Comparison of ENCODE assay signal across 8 cellular contexts in genomic region chr7:151876899-151877777, GRCh38. TPM values are rescaled to one million over a fixed set of nuclear protein-coding genes. Genes with fewer than 3 reads are reported as not detected.
A peak's percentile ranks its signal among the peaks of the same experiment; 100 is the strongest.
DNase-seq lines count a peak whose midpoint lies in the region; ATAC-seq and TF ChIP-seq lines count a peak whose summit lies in the region.

Gene PRKAG2, minus strand, starts transcription at chr7:151877115. Its CDS starts 495 bp downstream, at chr7:151876620.

- no peaks in the 10 kb centered on the region for H3K36me3 ChIP-seq in OCI-LY3 (replicated peaks; ENCODE audit: low read depth, low read length)
- H3K36me3 ChIP-seq in neutrophil, result no peaks in the 10 kb centered on the region
- no peaks in the 10 kb centered on the region for H3K36me3 ChIP-seq in subcutaneous abdominal adipose tissue (ENCODE audit: control insufficient read depth in 5 of 5, insufficient read depth in 5 of 5, low read length in 5 of 5)

- H3K4me1 ChIP-seq in OCI-LY3 (ENCODE audit: low read length), result no peaks in the 10 kb centered on the region
- H3K4me1 ChIP-seq in neutrophil (ENCODE audit: control insufficient read depth in 1 of 2, insufficient read depth in 1 of 2, low read depth in 1 of 2, low read length in 1 of 2), result peaks cover 21 to 29% of the 10 kb centered on the region in 2 experiments
- peaks cover 3 to 38% (median 27%) of the 10 kb centered on the region in 5 donors for H3K4me1 ChIP-seq in subcutaneous abdominal adipose tissue (ENCODE audit: control insufficient read depth in 5 of 5, insufficient read depth in 5 of 5, low read length in 5 of 5)

- DNase-seq in A172 (ENCODE audit: low spot score), result peak; percentile 5
- peak; percentile 62 for DNase-seq in activated T-helper 9 cell treated with anti-CD3 and anti-CD28 coated beads, Interleukin-2, amount 50 U/mL, for 16 hours (ENCODE audit: low read depth)
- peak; percentile 32 for DNase-seq in fibroblast of villous mesenchyme (ENCODE audit: low read depth)

- peak within 1 kb of the TSS; percentile 48 for H3K9ac ChIP-seq in OCI-LY3 (ENCODE audit: low read length)
- peak within 1 kb of the TSS in 4 of 5 donors; percentile 66 to 80 (median 66) for H3K9ac ChIP-seq in subcutaneous abdominal adipose tissue (ENCODE audit: low read length in 5 of 5)

- H3K9me3 ChIP-seq in OCI-LY3 (ENCODE audit: insufficient read depth, low read length) (no peaks in the 10 kb centered on the region), neutrophil (no peaks in the 10 kb centered on the region), subcutaneous abdominal adipose tissue (ENCODE audit: control insufficient read depth in 5 of 5, low read length in 5 of 5) (no peaks in the 10 kb centered on the region)

- no peaks in the 10 kb centered on the region for H3K79me2 ChIP-seq in OCI-LY3 (ENCODE audit: low read length)

- H3K27ac ChIP-seq in OCI-LY3 (ENCODE audit: low read length) (no peak within 1 kb of the TSS), neutrophil (peak within 1 kb of the TSS; percentile 55), subcutaneous abdominal adipose tissue (ENCODE audit: low read depth, low read length) (peak within 1 kb of the TSS; percentile 85)

- ATAC-seq in GM18861 (IDR thresholded peaks at IDR 0.05; ENCODE audit: unreplicated experiment) (peak; percentile 50), HG03432 (IDR thresholded peaks at IDR 0.05; ENCODE audit: unreplicated experiment) (peak; percentile 71)

- H3K4me3 ChIP-seq in OCI-LY3 (ENCODE audit: low read length), result peak within 1 kb of the TSS; percentile 87
- H3K4me3 ChIP-seq in fibroblast of villous mesenchyme (ENCODE audit: low read depth, low read length), result peak within 1 kb of the TSS; percentile 70
- H3K4me3 ChIP-seq in neutrophil (ENCODE audit: low read depth in 1 of 2, low read length in 1 of 2), result peak within 1 kb of the TSS; percentile 59 to 86
- H3K4me3 ChIP-seq in subcutaneous abdominal adipose tissue (ENCODE audit: low read depth in 1 of 5, low read length in 5 of 5), result peak within 1 kb of the TSS; percentile 84 to 97 (median 90)

- TF ChIP-seq CTCF in OCI-LY3 (IDR thresholded peaks at IDR 0.05; ENCODE audit: low read depth, low read length) (no peak), fibroblast of villous mesenchyme (IDR thresholded peaks at IDR 0.05; ENCODE audit: insufficient read depth, low read depth, low read length) (no peak), neutrophil (IDR thresholded peaks at IDR 0.05) (peak; percentile 14)

- H3K4me2 ChIP-seq in OCI-LY3 (ENCODE audit: low read length), result peak within 1 kb of the TSS; percentile 89

- H3K27me3 ChIP-seq in OCI-LY3 (ENCODE audit: low read depth, low read length) (no peaks in the 10 kb centered on the region; the same call in 1 of the 2 replicates), neutrophil (peaks cover 55% of the 10 kb centered on the region), subcutaneous abdominal adipose tissue (ENCODE audit: control insufficient read depth in 5 of 5, insufficient read depth in 4 of 5, low read length in 5 of 5) (peaks cover 0 to 6% (median 0%) of the 10 kb centered on the region in 5 donors)

- peak within 1 kb of the TSS; percentile 85; the same call in 1 of the 2 replicates for H2AFZ ChIP-seq in OCI-LY3 (ENCODE audit: low read depth, low read length)

- no peaks in the 10 kb centered on the region for H4K20me1 ChIP-seq in OCI-LY3 (ENCODE audit: insufficient read depth, low read length)

RNA-seq across cellular contexts. Expression of gene PRKAG2, which starts in this region (rescaled TPM):
- total RNA-seq in A172 (2014; rRNA removed; shearing (Covaris generic)), result 41.6 and 59.7 TPM in 2 replicates
- total RNA-seq in fibroblast of villous mesenchyme, result 21.2 and 27.7 TPM in 2 replicates

Comparison
In these comparisons a context has a peak if more than half of its experiments do, and no peak if none do; other contexts are left out.
1. DNase-seq: peak in every context shown above with its lines; median percentile 62 in activated T-helper 9 cell treated with anti-CD3 and anti-CD28 coated beads, Interleukin-2, amount 50 U/mL, for 16 hours; 32 in fibroblast of villous mesenchyme; 5 in A172.